3 cellular contexts compared by ENCODE assay signal in genomic region chr4:59500103-59500502, GRCh38.
"Had no signal": no experiment of that assay in that cellular context is flagged by ENCODE, and none has a peak within 500 bp of the region (broad histone marks: within the 10 kb centered on the region; RNA-seq: fewer than 3 reads in every experiment).

No MANE protein-coding gene starts in this region.

- H3K4me3 ChIP-seq: GM12878 had no signal

- ATAC-seq: GM12878 had no signal

- DNase-seq: GDM1, GF-D8 had no signal
